In the genomic region with DNA sequence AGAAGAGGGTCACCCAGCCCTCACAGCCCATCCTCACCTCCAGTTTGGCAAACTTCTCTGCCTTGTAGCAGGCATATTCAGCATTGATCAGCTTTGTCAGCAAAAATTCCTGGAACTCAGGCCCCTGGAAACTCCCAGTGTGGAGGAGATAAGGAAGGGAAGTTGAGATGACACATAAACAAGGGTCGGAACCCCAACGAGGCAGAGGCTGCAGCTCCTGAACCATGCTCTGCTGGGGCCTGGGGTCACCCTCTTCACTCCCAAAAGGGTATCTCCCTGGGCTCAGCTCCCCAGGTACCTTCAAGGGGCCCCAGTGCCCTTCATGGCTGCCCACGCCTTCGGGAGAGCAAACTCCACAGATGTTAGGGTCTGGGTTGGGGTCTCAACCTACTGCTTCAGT, we compare ENCODE assay signal across 1 cellular context.
TF ChIP-seq lines count a peak whose summit lies in the region.

No MANE protein-coding gene starts in this region.

TF ChIP-seq in WTC11, 78 proteins besides CTCF, POLR2A, EP300 and RAD21 (continued from another document):
- TF ChIP-seq, protein P1, sequence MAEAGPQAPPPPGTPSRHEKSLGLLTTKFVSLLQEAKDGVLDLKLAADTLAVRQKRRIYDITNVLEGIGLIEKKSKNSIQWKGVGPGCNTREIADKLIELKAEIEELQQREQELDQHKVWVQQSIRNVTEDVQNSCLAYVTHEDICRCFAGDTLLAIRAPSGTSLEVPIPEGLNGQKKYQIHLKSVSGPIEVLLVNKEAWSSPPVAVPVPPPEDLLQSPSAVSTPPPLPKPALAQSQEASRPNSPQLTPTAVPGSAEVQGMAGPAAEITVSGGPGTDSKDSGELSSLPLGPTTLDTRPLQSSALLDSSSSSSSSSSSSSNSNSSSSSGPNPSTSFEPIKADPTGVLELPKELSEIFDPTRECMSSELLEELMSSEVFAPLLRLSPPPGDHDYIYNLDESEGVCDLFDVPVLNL (CRISPR knock-in tag; IDR thresholded peaks at IDR 0.05; ENCODE audit: borderline replicate concordance, low read depth): no peak
- TF ChIP-seq, protein P2, sequence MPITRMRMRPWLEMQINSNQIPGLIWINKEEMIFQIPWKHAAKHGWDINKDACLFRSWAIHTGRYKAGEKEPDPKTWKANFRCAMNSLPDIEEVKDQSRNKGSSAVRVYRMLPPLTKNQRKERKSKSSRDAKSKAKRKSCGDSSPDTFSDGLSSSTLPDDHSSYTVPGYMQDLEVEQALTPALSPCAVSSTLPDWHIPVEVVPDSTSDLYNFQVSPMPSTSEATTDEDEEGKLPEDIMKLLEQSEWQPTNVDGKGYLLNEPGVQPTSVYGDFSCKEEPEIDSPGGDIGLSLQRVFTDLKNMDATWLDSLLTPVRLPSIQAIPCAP (CRISPR knock-in tag; IDR thresholded peaks at IDR 0.05): no peak
- TF ChIP-seq ZNF396 (CRISPR knock-in tag; IDR thresholded peaks at IDR 0.05; ENCODE audit: borderline replicate concordance): no peak
- TF ChIP-seq, protein P3, sequence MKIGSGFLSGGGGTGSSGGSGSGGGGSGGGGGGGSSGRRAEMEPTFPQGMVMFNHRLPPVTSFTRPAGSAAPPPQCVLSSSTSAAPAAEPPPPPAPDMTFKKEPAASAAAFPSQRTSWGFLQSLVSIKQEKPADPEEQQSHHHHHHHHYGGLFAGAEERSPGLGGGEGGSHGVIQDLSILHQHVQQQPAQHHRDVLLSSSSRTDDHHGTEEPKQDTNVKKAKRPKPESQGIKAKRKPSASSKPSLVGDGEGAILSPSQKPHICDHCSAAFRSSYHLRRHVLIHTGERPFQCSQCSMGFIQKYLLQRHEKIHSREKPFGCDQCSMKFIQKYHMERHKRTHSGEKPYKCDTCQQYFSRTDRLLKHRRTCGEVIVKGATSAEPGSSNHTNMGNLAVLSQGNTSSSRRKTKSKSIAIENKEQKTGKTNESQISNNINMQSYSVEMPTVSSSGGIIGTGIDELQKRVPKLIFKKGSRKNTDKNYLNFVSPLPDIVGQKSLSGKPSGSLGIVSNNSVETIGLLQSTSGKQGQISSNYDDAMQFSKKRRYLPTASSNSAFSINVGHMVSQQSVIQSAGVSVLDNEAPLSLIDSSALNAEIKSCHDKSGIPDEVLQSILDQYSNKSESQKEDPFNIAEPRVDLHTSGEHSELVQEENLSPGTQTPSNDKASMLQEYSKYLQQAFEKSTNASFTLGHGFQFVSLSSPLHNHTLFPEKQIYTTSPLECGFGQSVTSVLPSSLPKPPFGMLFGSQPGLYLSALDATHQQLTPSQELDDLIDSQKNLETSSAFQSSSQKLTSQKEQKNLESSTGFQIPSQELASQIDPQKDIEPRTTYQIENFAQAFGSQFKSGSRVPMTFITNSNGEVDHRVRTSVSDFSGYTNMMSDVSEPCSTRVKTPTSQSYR (CRISPR knock-in tag; IDR thresholded peaks at IDR 0.05): no peak
- TF ChIP-seq SMAD4 (CRISPR knock-in tag; IDR thresholded peaks at IDR 0.05): no peak
- TF ChIP-seq, protein P4, sequence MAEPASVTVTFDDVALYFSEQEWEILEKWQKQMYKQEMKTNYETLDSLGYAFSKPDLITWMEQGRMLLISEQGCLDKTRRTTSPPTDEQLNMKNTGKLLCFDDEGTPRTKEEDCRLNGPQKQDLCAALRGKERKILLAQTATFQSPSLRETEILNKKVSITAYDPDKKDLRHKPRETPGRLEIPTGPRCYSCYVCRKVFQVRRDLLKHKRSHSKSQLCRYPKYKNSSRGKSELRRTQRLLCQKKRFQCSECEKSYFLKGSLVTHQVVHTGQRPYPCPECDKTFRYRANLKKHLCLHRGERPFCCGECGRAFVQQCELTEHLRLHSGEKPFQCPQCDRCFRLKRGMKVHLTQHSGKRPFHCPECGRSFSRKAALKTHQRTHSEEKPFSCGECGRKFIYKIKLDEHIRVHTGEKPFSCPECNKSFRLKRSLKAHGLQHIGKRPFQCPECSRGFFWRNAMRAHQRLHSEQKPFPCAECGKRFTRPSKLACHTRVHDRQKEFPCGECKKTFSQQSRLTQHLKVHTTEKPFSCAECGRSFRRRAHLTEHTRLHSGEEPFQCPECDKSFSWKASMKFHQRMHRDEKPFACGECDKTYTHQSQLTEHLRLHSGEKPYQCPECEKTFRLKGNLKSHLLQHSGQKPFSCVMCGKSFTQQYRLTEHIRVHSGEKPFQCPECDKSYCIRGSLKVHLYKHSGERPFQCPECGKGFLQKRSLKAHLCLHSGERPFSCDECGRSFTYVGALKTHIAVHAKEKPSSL (CRISPR knock-in tag; conservative IDR thresholded peaks at IDR 0.05): no peak
- TF ChIP-seq CREB1 (CRISPR knock-in tag; IDR thresholded peaks at IDR 0.05): no peak
